ENCODE assay signal across 8 cellular contexts in genomic region chr17:55005520-55005919, GRCh38. TPM values are rescaled to one million over a fixed set of nuclear protein-coding genes. Genes with fewer than 3 reads are reported as not detected.
A peak's percentile ranks its signal among the peaks of the same experiment; 100 is the strongest.
DNase-seq lines count a peak whose midpoint lies in the region; ATAC-seq and TF ChIP-seq lines count a peak whose summit lies in the region.

No MANE protein-coding gene starts in this region.

- DNase-seq in SIG-M5 treated with dmso at 0.1 percent for 504 hours (lab: John Stamatoyannopoulos, UW; ENCODE audit: unreplicated experiment): peak; percentile 31
- DNase-seq in SIG-M5 (lab: John Stamatoyannopoulos, UW): no peak
- peak; percentile 15 for DNase-seq in mammary epithelial cell
- peak; percentile 54 for DNase-seq in renal cortical epithelial cell (ENCODE audit: low read depth)
- DNase-seq in adrenal gland: no peak
- DNase-seq in OCI-M2 (lab: John Stamatoyannopoulos, UW; ENCODE audit: unreplicated experiment): no peak

- no peaks in the 10 kb centered on the region for H3K36me3 ChIP-seq in KMS-11 (ENCODE audit: insufficient read depth)
- H3K36me3 ChIP-seq in mammary epithelial cell (ENCODE audit: insufficient read depth, low read length): peaks cover 4% of the 10 kb centered on the region
- no peaks in the 10 kb centered on the region for H3K36me3 ChIP-seq in adrenal gland (replicated peaks in 1 of 2)

- no peak for ATAC-seq in GM21423 (IDR thresholded peaks at IDR 0.05; ENCODE audit: unreplicated experiment)

- dilution Hi-C loops in mammary epithelial cell (cut with HindIII; ENCODE audit: low sequenced_read_pairs): no loop called here

- no peak for TF ChIP-seq POLR2A in adrenal gland (IDR thresholded peaks at IDR 0.05)

- 38% methylated on average over 1 of the region's 1 CpG for WGBS in mammary epithelial cell (ENCODE audit: low coverage, missing lambda C conversion rate)
- whole genome bisulfite sequencing in adrenal gland, 4 donors: 83 to 98% (median 95%) methylated on average over 1 of the region's 1 CpG

- in situ Hi-C loops in mammary epithelial cell (cut with MboI; ENCODE audit: low sequenced_read_pairs in 2 of 2): no loop called here

- H3K9ac ChIP-seq in KMS-11: no peak overlapping the region
- no peak overlapping the region for H3K9ac ChIP-seq in mammary epithelial cell (ENCODE audit: insufficient read depth, low read length)

- H3K4me1 ChIP-seq in KMS-11 (ENCODE audit: low read depth, poor library complexity, severe bottlenecking) (no peaks in the 10 kb centered on the region), mammary epithelial cell (ENCODE audit: insufficient read depth, low read length) (no peaks in the 10 kb centered on the region), adrenal gland (replicated peaks in 1 of 2) (no peaks in the 10 kb centered on the region)

- H3K4me2 ChIP-seq in KMS-11: no peak overlapping the region
- no peak overlapping the region for H3K4me2 ChIP-seq in mammary epithelial cell (ENCODE audit: insufficient read depth, low read depth, low read length)

- no TSS peak for BruUV-seq in mammary epithelial cell (replicated peaks; lab: Mats Ljungman, UMichigan)

- H3K79me2 ChIP-seq in KMS-11 (ENCODE audit: insufficient read depth, low read depth) (no peaks in the 10 kb centered on the region), mammary epithelial cell (ENCODE audit: insufficient read depth, low read length) (no peaks in the 10 kb centered on the region)

- no peaks in the 10 kb centered on the region for H4K20me1 ChIP-seq in KMS-11 (ENCODE audit: insufficient read depth)
- H4K20me1 ChIP-seq in mammary epithelial cell (ENCODE audit: insufficient read depth, low read length): no peaks in the 10 kb centered on the region

- no peak overlapping the region for H2AFZ ChIP-seq in KMS-11 (ENCODE audit: low read depth)
- no peak overlapping the region for H2AFZ ChIP-seq in mammary epithelial cell (ENCODE audit: low read depth, low read length)

- intact Hi-C loops in mammary epithelial cell (cut with micrococcal nuclease): no loop called here
- intact Hi-C loops in adrenal gland (cut with DNase I): no loop called here

- TF ChIP-seq CTCF in KMS-11 (conservative IDR thresholded peaks at IDR 0.05; ENCODE audit: low read depth, low read length) (peak; percentile 62), mammary epithelial cell (conservative IDR thresholded peaks at IDR 0.05 in 1 of 2, IDR thresholded peaks at IDR 0.05 in 1 of 2; ENCODE audit: extremely low read depth in 1 of 2, insufficient read depth in 1 of 2, low read depth in 1 of 2, low read length in 2 of 2) (peak; percentile 51 to 57), adrenal gland (IDR thresholded peaks at IDR 0.05) (peak in 3 of 6 experiments; percentile 20 to 25 (median 24))

- H3K27me3 ChIP-seq in KMS-11 (ENCODE audit: insufficient read depth, low read depth) (no peaks in the 10 kb centered on the region), mammary epithelial cell (ENCODE audit: insufficient read depth, low read length) (no peaks in the 10 kb centered on the region), adrenal gland (no peaks in the 10 kb centered on the region)

- CTCF ChIA-PET in mammary epithelial cell (lab: Charles Lee; ENCODE audit: low non-redundant PET): interaction anchor here (0.6 kb wide), 2 partner anchors 14 to 279 kb away, joined by 3 read pairs; no protein-coding TSS in a partner anchor

- no peaks in the 10 kb centered on the region for H3K9me3 ChIP-seq in mammary epithelial cell (replicated peaks; ENCODE audit: insufficient read depth, low read length)
- H3K9me3 ChIP-seq in adrenal gland (replicated peaks in 1 of 3): no peaks in the 10 kb centered on the region

- H3K4me3 ChIP-seq in KMS-11 (IDR thresholded peaks at IDR 0.05; ENCODE audit: insufficient read depth, low read depth, low read length) (no peak overlapping the region), mammary epithelial cell (replicated peaks in 1 of 3; ENCODE audit: insufficient read depth in 1 of 3, low read depth in 2 of 3, low read length in 3 of 3) (no peak overlapping the region), adrenal gland (no peak overlapping the region)

- H3K27ac ChIP-seq in KMS-11 (no peak overlapping the region), mammary epithelial cell (ENCODE audit: insufficient read depth, low read depth, low read length) (no peak overlapping the region), adrenal gland (no peak overlapping the region)

RNA-seq across cellular contexts. Expression of gene STXBP4, which starts 37.0 kb away (rescaled TPM):
- total RNA-seq in mammary epithelial cell (10 to 100 TPM in 1 of 2 donors, 1 to 10 TPM in 1; 8.0 to 11.7 TPM), renal cortical epithelial cell (14.4 and 72.5 TPM in 2 replicates), adrenal gland (10 to 100 TPM in 6 of 8 donors, 1 to 10 TPM in 2; 6.0 to 50.7 (median 13.2) TPM)
- polyA plus RNA-seq in mammary epithelial cell (3.9 TPM), adrenal gland (10 to 100 TPM in 1 of 3 donors, 1 to 10 TPM in 1, under 1 TPM in 1; 0.81 to 11.2 (median 3.5) TPM)
- 10.6 TPM for polyA minus RNA-seq in mammary epithelial cell

RNA-seq across cellular contexts. Expression of gene COX11, which starts 37.1 kb away (rescaled TPM):
- 10 to 100 TPM; 43.4 to 53.8 TPM for total RNA-seq in mammary epithelial cell
- polyA plus RNA-seq in mammary epithelial cell: 44.5 TPM
- polyA minus RNA-seq in mammary epithelial cell: 15.6 TPM
- total RNA-seq in renal cortical epithelial cell: 67.2 and 76.4 TPM in 2 replicates
- 10 to 100 TPM; 37.5 to 63.5 (median 55.3) TPM for total RNA-seq in adrenal gland
- polyA plus RNA-seq in adrenal gland: 10 to 100 TPM; 16.8 to 32.8 (median 26.9) TPM

Comparison
In these comparisons a context has a peak if more than half of its experiments do, and no peak if none do; other contexts are left out.
1. DNase-seq: peak in SIG-M5 treated with dmso at 0.1 percent for 504 hours (single experiment), mammary epithelial cell (single experiment) and renal cortical epithelial cell (single experiment); none in SIG-M5 (single experiment), adrenal gland (0 of 7) and OCI-M2 (single experiment).